Comparison of ENCODE assay signal across 3 cellular contexts in the genomic region with DNA sequence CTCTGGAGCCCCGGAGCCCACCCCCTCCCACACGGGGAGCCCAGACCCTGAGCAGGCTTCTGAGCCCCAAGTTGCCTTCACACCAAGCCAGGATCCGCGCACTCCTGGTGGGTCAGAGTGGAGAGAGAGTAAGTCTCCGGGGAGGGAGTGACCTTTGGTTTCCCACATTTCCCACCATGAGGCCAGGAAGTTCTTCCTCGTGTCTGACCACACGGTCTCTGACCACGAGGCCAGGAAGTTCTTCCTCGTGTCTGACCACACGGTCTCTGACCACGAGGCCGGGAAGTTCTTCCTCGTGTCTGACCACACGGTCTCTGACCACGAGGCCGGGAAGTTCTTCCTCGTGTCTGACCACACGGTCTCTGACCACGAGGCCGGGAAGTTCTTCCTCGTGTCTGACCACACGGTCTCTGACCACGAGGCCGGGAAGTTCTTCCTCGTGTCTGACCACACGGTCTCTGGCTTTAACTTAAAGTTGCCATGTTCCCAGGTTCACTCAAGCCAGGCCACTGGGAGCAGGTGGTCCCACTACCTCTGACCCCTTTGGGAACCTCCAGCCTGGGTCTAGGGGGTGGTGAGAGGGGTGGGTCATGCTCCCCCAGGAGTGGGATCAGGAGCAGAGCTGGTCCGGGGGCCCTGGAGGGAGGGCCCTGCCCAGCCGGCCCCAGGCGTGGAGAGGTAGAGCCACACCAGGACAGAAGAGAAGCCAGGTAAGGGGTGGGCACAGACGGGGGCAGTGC. TPM values are rescaled to one million over a fixed set of nuclear protein-coding genes. Genes with fewer than 3 reads are reported as not detected.
"Had no signal": no experiment of that assay in that cellular context is flagged by ENCODE, and none has a peak within 500 bp of the region (broad histone marks: within the 10 kb centered on the region; RNA-seq: fewer than 3 reads in every experiment).

No MANE protein-coding gene starts in this region.

RNA-seq across cellular contexts. Expression of a gene that starts 13.1 kb away (rescaled TPM):
- total RNA-seq: GM23248 had no signal
- polyA plus RNA-seq: GM23248, IgD-negative memory B cell had no signal

RNA-seq across cellular contexts. Expression of a gene that starts 51.8 kb away (rescaled TPM):
- total RNA-seq: GM23248, HT-29 had no signal
- polyA plus RNA-seq: GM23248, IgD-negative memory B cell had no signal

RNA-seq across cellular contexts. Expression of a gene that starts 55.0 kb away (rescaled TPM):
- total RNA-seq: GM23248, HT-29 had no signal
- polyA plus RNA-seq: GM23248, IgD-negative memory B cell had no signal
